16 cellular contexts compared by ENCODE assay signal in the genomic region with DNA sequence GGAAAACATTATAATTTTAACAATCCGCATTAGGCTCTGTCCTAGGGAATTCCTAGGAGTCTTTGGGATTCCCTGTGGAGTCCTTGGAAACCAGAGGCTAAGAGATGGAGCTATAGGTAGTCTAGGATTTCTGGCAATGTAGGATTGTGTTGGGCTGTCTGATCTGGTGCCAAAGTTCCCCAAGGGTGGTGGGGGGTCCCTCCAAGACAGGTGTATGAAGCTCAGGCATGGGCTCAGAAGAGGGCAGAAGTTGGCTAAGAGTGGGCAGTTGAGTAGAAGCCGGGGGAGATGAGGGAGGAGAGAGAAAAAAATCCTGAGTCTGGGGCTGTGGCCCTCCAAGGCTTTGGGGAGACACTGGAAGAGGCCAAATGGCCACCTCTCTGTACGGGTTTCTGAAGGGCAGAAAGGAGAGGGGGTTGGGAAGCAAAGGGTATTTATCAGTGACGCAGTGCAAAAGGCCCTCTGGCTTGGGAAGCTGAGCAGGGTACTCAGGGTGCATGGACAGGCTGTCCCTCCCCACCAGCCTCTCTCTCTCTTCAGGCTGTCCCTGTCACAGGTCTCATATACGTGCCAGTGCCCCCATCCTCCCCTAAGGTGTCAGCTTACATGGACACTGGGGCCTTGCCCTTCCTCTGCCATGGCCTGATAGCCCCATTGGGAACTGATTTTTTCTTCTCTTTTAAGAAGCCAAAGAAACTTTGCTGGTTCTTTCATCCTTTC. TPM values are rescaled to one million over a fixed set of nuclear protein-coding genes. Genes with fewer than 3 reads are reported as not detected.
DNase-seq lines count a peak whose midpoint lies in the region; ATAC-seq and TF ChIP-seq lines count a peak whose summit lies in the region.
"Had no signal": no experiment of that assay in that cellular context is flagged by ENCODE, and none has a peak within 500 bp of the region (broad histone marks: within the 10 kb centered on the region; RNA-seq: fewer than 3 reads in every experiment).

No MANE protein-coding gene starts in this region.

- no peaks in the 10 kb centered on the region for H3F3A ChIP-seq in Loucy (ENCODE audit: low read depth)

- peaks cover 37% of the 10 kb centered on the region for H3K4me1 ChIP-seq in Loucy (ENCODE audit: insufficient read depth, low read length, poor library complexity, severe bottlenecking)
- peaks cover 26% of the 10 kb centered on the region for H3K4me1 ChIP-seq in mucosa of descending colon (ENCODE audit: low read depth)
- peaks cover 69% of the 10 kb centered on the region for H3K4me1 ChIP-seq in suprapubic skin

- H3K4me2 ChIP-seq in Loucy (ENCODE audit: low read depth, low read length, poor library complexity, severe bottlenecking), result peak overlapping the region; percentile 91

- intact Hi-C loops in mucosa of descending colon (cut with DNase I, micrococcal nuclease), result loop anchor here in 1 of 2 donors (5.0 kb wide), 1 partner anchor 464 kb away; no protein-coding TSS in a partner anchor

- H3K9ac ChIP-seq in Loucy (ENCODE audit: low read depth, low read length, poor library complexity, severe bottlenecking), result peak overlapping the region; percentile 99

- H3K9me3 ChIP-seq in Loucy (ENCODE audit: insufficient read depth, low read depth, low read length) (no peaks in the 10 kb centered on the region), mucosa of descending colon (no peaks in the 10 kb centered on the region), suprapubic skin (no peaks in the 10 kb centered on the region)

- no peak for TF ChIP-seq CTCF in Loucy (conservative IDR thresholded peaks at IDR 0.05; ENCODE audit: low read length)
- TF ChIP-seq CTCF in coronary artery (IDR thresholded peaks at IDR 0.05), result no peak
- TF ChIP-seq CTCF in mucosa of descending colon (IDR thresholded peaks at IDR 0.05), result no peak
- TF ChIP-seq CTCF in suprapubic skin (IDR thresholded peaks at IDR 0.05), result no peak

- H3K36me3 ChIP-seq in Loucy (ENCODE audit: insufficient read depth, low read length), result peaks cover 81% of the 10 kb centered on the region
- H3K36me3 ChIP-seq in mucosa of descending colon (ENCODE audit: low read depth), result no peaks in the 10 kb centered on the region
- peaks cover 16% of the 10 kb centered on the region for H3K36me3 ChIP-seq in suprapubic skin

- H3K27me3 ChIP-seq in Loucy (ENCODE audit: insufficient read depth, low read length, poor library complexity, severe bottlenecking), result peaks cover 28% of the 10 kb centered on the region
- peaks cover 4% of the 10 kb centered on the region for H3K27me3 ChIP-seq in suprapubic skin

- peaks cover 98% of the 10 kb centered on the region for H4K20me1 ChIP-seq in Loucy (ENCODE audit: insufficient read depth, low read length, poor library complexity, severe bottlenecking)

- no peak overlapping the region for H3K27ac ChIP-seq in coronary artery
- H3K27ac ChIP-seq in suprapubic skin, result peak overlapping the region; percentile 97

- DNase-seq in coronary artery (ENCODE audit: low spot score), result peak; percentile 54
- DNase-seq in mucosa of descending colon, result peak in 2 of 3 donors; percentile 20 to 47
- no peak for DNase-seq in suprapubic skin (ENCODE audit: low spot score in 2 of 2)
- DNase-seq in HPDE6-E6E7 (ENCODE audit: extremely low spot score), result no peak
- DNase-seq in NCI-H69 (lab: John Stamatoyannopoulos, UW), result no peak
- DNase-seq in AG08395 (ENCODE audit: low spot score), result no peak
- DNase-seq: activated CD8-positive, alpha-beta memory T cell treated with anti-CD3 and anti-CD28 coated beads, Interleukin-2, amount 10 ng/mL, durations not matched to agents 7 days and 5 days; activated naive CD4-positive, alpha-beta T cell treated with anti-CD3 and anti-CD28 coated beads, Interleukin-2, amount 10 ng/mL, durations not matched to agents 7 days and 5 days; EL; midbrain; NCI-H2029 treated with DMSO at 0.1 percent for 48 hours; stimulated activated CD4-positive, alpha-beta T cell treated with anti-CD3 and anti-CD28 coated beads, Interleukin-4, amount 100 ng/mL, for 1 hour had no signal

- WGBS in suprapubic skin, result 77% methylated on average over 5 of the region's 5 CpGs

- no peaks in the 10 kb centered on the region for H3K9me2 ChIP-seq in Loucy (replicated peaks; ENCODE audit: low read depth, low read length)

- no peak overlapping the region for H2AFZ ChIP-seq in Loucy (ENCODE audit: low read length)

- ATAC-seq in mucosa of descending colon, result no peak
- ATAC-seq in GM19023 (IDR thresholded peaks at IDR 0.05; ENCODE audit: unreplicated experiment), result no peak
- ATAC-seq: activated CD8-positive, alpha-beta memory T cell treated with anti-CD3 and anti-CD28 coated beads, Interleukin-2, amount 10 ng/mL, durations not matched to agents 7 days and 5 days; stimulated activated effector memory CD8-positive, alpha-beta T cell treated with anti-CD3 and anti-CD28 coated beads, Interleukin-12 subunit alpha, Interleukin-12 subunit beta, amount 100 ng/mL, for 72 hours had no signal

- TF ChIP-seq EP300 in suprapubic skin (IDR thresholded peaks at IDR 0.05), result no peak

- TF ChIP-seq POLR2A in suprapubic skin (IDR thresholded peaks at IDR 0.05), result no peak

- peak overlapping the region; percentile 94 for H3K4me3 ChIP-seq in Loucy (ENCODE audit: low read length, poor library complexity, severe bottlenecking)
- H3K4me3 ChIP-seq in coronary artery, result no peak overlapping the region
- H3K4me3 ChIP-seq in mucosa of descending colon, result no peak overlapping the region
- peak overlapping the region; percentile 53 for H3K4me3 ChIP-seq in suprapubic skin

- H3K79me2 ChIP-seq in Loucy (ENCODE audit: insufficient read depth, low read length), result peaks cover 100% of the 10 kb centered on the region

RNA-seq across cellular contexts. Expression of a gene that starts 0.9 kb away (rescaled TPM):
- total RNA-seq in mucosa of descending colon, result 10 to 100 TPM; 20.2 to 39.5 (median 20.5) TPM
- total RNA-seq in suprapubic skin, result 1 to 10 TPM; 4.0 to 9.3 (median 6.4) TPM
- total RNA-seq: activated CD8-positive, alpha-beta memory T cell treated with anti-CD3 and anti-CD28 coated beads, Interleukin-2, amount 10 ng/mL, durations not matched to agents 7 days and 5 days; cerebellum had no signal

RNA-seq across cellular contexts. Expression of a gene that starts 3.2 kb away (rescaled TPM):
- total RNA-seq in mucosa of descending colon (10 to 100 TPM; 16.1 to 26.6 (median 23.8) TPM), suprapubic skin (10 to 100 TPM in 3 of 4 donors, 1 to 10 TPM in 1; 4.7 to 16.3 (median 14.6) TPM)
- total RNA-seq: activated CD8-positive, alpha-beta memory T cell treated with anti-CD3 and anti-CD28 coated beads, Interleukin-2, amount 10 ng/mL, durations not matched to agents 7 days and 5 days; cerebellum had no signal

RNA-seq across cellular contexts. Expression of a gene that starts 5.7 kb away (rescaled TPM):
- total RNA-seq in mucosa of descending colon (10 to 100 TPM; 19.9 to 38.1 (median 20.5) TPM), suprapubic skin (10 to 100 TPM in 1 of 4 donors, 1 to 10 TPM in 3; 5.5 to 19.9 (median 6.2) TPM)
- total RNA-seq: activated CD8-positive, alpha-beta memory T cell treated with anti-CD3 and anti-CD28 coated beads, Interleukin-2, amount 10 ng/mL, durations not matched to agents 7 days and 5 days; cerebellum had no signal

RNA-seq across cellular contexts. Expression of a gene that starts 9.8 kb away (rescaled TPM):
- total RNA-seq in mucosa of descending colon (10 to 100 TPM; 17.1 to 29.8 (median 27.9) TPM), suprapubic skin (10 to 100 TPM; 14.8 to 23.6 (median 17.5) TPM)
- total RNA-seq: activated CD8-positive, alpha-beta memory T cell treated with anti-CD3 and anti-CD28 coated beads, Interleukin-2, amount 10 ng/mL, durations not matched to agents 7 days and 5 days; cerebellum had no signal

RNA-seq across cellular contexts. Expression of a gene that starts 16.1 kb away (rescaled TPM):
- 1 to 10 TPM; 5.9 to 9.5 (median 8.3) TPM for total RNA-seq in mucosa of descending colon
- total RNA-seq in suprapubic skin, result 1 to 10 TPM; 1.8 to 4.7 (median 2.5) TPM
- total RNA-seq: activated CD8-positive, alpha-beta memory T cell treated with anti-CD3 and anti-CD28 coated beads, Interleukin-2, amount 10 ng/mL, durations not matched to agents 7 days and 5 days; cerebellum had no signal

Comparison
In these comparisons a context has a peak if more than half of its experiments do, and no peak if none do; other contexts are left out.
1. H3K4me3 ChIP-seq: peak in Loucy (single experiment) and suprapubic skin (single experiment); none in coronary artery (single experiment) and mucosa of descending colon (single experiment).
2. DNase-seq: peak in coronary artery (single experiment) and mucosa of descending colon (2 of 3); none in suprapubic skin (0 of 2), HPDE6-E6E7 (single experiment), NCI-H69 (single experiment) and AG08395 (single experiment).